ENCODE assay signal across 8 cellular contexts in the genomic region with DNA sequence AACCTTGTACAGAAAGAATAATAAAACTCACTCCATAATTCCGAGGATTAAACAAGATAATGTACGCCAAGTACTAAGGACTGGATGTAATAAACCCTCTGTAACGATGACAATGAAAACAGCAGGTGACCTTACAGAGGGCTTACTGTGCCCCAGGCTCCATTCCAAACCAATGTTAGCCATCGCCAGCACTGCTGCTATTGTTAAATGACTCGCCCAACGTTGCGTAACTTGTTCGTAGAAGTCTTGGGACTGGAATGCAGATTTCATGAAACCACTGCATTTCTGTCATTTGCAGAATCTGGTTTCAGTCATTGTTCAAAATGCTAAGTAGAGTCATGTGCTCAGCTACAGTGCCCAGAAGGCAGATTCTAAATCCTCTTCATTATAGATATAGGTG. TPM values are rescaled to one million over a fixed set of nuclear protein-coding genes. Genes with fewer than 3 reads are reported as not detected.
DNase-seq lines count a peak whose midpoint lies in the region; ATAC-seq and TF ChIP-seq lines count a peak whose summit lies in the region.

No MANE protein-coding gene starts in this region.

- TF ChIP-seq POLR2A in gastroesophageal sphincter (IDR thresholded peaks at IDR 0.05) = no peak

- no peaks in the 10 kb centered on the region for H3K27me3 ChIP-seq in gastroesophageal sphincter

- TF ChIP-seq CTCF in RWPE1 (conservative IDR thresholded peaks at IDR 0.05; ENCODE audit: low read depth) = no peak
- TF ChIP-seq CTCF in gastroesophageal sphincter (IDR thresholded peaks at IDR 0.05) = no peak

- no peaks in the 10 kb centered on the region for H3K9me3 Mint-ChIP-seq in stimulated activated naive CD8-positive, alpha-beta T cell treated with anti-CD3 and anti-CD28 coated beads, Interleukin-15, amount 100 ng/mL, for 72 hours
- no peaks in the 10 kb centered on the region for H3K9me3 Mint-ChIP-seq in immature natural killer cell

- peaks cover 10% of the 10 kb centered on the region for H3K4me1 Mint-ChIP-seq in stimulated activated naive CD8-positive, alpha-beta T cell treated with anti-CD3 and anti-CD28 coated beads, Interleukin-15, amount 100 ng/mL, for 72 hours
- no peaks in the 10 kb centered on the region for H3K4me1 Mint-ChIP-seq in immature natural killer cell

- POLR2A ChIA-PET in RWPE1 (lab: Yijun Ruan, JAX; ENCODE audit: low non-redundant PET) = no interaction called here

- H3K27me3 Mint-ChIP-seq in stimulated activated naive CD8-positive, alpha-beta T cell treated with anti-CD3 and anti-CD28 coated beads, Interleukin-15, amount 100 ng/mL, for 72 hours = peaks cover 30% of the 10 kb centered on the region
- peaks cover 1 to 12% (median 2%) of the 10 kb centered on the region in 3 donors for H3K27me3 Mint-ChIP-seq in immature natural killer cell (ENCODE audit: low read depth in 3 of 3)

- 69 to 79% methylated on average over 6 to 8 of the region's 8 CpGs for WGBS in gastroesophageal sphincter (ENCODE audit: low coverage in 1 of 2), 2 donors

- no peaks in the 10 kb centered on the region for H3K36me3 Mint-ChIP-seq in immature natural killer cell

- H3K4me3 Mint-ChIP-seq in stimulated activated naive CD8-positive, alpha-beta T cell treated with anti-CD3 and anti-CD28 coated beads, Interleukin-15, amount 100 ng/mL, for 72 hours = no peak overlapping the region
- H3K4me3 Mint-ChIP-seq in immature natural killer cell = no peak overlapping the region

- CTCF ChIA-PET in RWPE1 (lab: Yijun Ruan, JAX) = interaction anchor here (1.0 kb wide), 1 partner anchor 53 kb away, joined by 5 read pairs; no protein-coding TSS in a partner anchor

- H3K4me1 ChIP-seq in gastroesophageal sphincter = no peaks in the 10 kb centered on the region

- no peak overlapping the region for H3K27ac Mint-ChIP-seq in stimulated activated naive CD8-positive, alpha-beta T cell treated with anti-CD3 and anti-CD28 coated beads, Interleukin-15, amount 100 ng/mL, for 72 hours
- no peak overlapping the region for H3K27ac Mint-ChIP-seq in immature natural killer cell

- peak; percentile 76 for ATAC-seq in gastroesophageal sphincter
- peak; percentile 48 for ATAC-seq in stimulated activated naive CD8-positive, alpha-beta T cell treated with anti-CD3 and anti-CD28 coated beads, Interleukin-15, amount 100 ng/mL, for 72 hours
- no peak for ATAC-seq in GM21529 (IDR thresholded peaks at IDR 0.05; ENCODE audit: unreplicated experiment)
- no peak for ATAC-seq in HG03565 (IDR thresholded peaks at IDR 0.05; ENCODE audit: unreplicated experiment)

- peaks cover 0 to 11% (median 0%) of the 10 kb centered on the region in 3 donors for H3K9me3 ChIP-seq in gastroesophageal sphincter

- peaks cover 0 to under 1% of the 10 kb centered on the region in 2 donors for H3K36me3 ChIP-seq in gastroesophageal sphincter

- TF ChIP-seq EP300 in gastroesophageal sphincter (IDR thresholded peaks at IDR 0.05) = no peak

- H3K4me3 ChIP-seq in gastroesophageal sphincter = no peak overlapping the region

- H3K27ac ChIP-seq in RWPE1 (peak overlapping the region; percentile 95), gastroesophageal sphincter (peak overlapping the region in 2 of 4 donors; percentile 37 to 46)

- DNase-seq in stimulated activated CD4-positive, alpha-beta T cell treated with anti-CD3 and anti-CD28 coated beads, Interleukin-15, amount 100 ng/mL, for 48 hours (ENCODE audit: low read depth in 2 of 2) = peak; percentile 8 to 14
- DNase-seq in stimulated activated CD4-positive, alpha-beta T cell treated with anti-CD3 and anti-CD28 coated beads, Interleukin-12 subunit alpha, Interleukin-12 subunit beta, amount 100 ng/mL, for 4 hours = no peak
- DNase-seq in RWPE1 (ENCODE audit: low spot score) (peak; percentile 69), immature natural killer cell (no peak)
- peak in 1 of 2 donors; percentile 9 for DNase-seq in stimulated activated naive CD8-positive, alpha-beta T cell treated with anti-CD3 and anti-CD28 coated beads, Interleukin-15, amount 100 ng/mL, for 72 hours

RNA-seq across cellular contexts. Expression of a gene that starts 0.7 kb away (rescaled TPM):
- 10 to 100 TPM in 3 of 4 donors, 1 to 10 TPM in 1; 2.8 to 11.6 (median 11.5) TPM for total RNA-seq in gastroesophageal sphincter
- under 1 TPM in 1 of 3 donors, not detected in 2; 0.16 TPM for polyA plus RNA-seq in immature natural killer cell

Comparison
In these comparisons a context has a peak if more than half of its experiments do, and no peak if none do; other contexts are left out.
1. DNase-seq: peak in stimulated activated CD4-positive, alpha-beta T cell treated with anti-CD3 and anti-CD28 coated beads, Interleukin-15, amount 100 ng/mL, for 48 hours (2 of 2) and RWPE1 (single experiment); none in stimulated activated CD4-positive, alpha-beta T cell treated with anti-CD3 and anti-CD28 coated beads, Interleukin-12 subunit alpha, Interleukin-12 subunit beta, amount 100 ng/mL, for 4 hours (single experiment) and immature natural killer cell (0 of 3).
2. ATAC-seq: peak in gastroesophageal sphincter (single experiment) and stimulated activated naive CD8-positive, alpha-beta T cell treated with anti-CD3 and anti-CD28 coated beads, Interleukin-15, amount 100 ng/mL, for 72 hours (single experiment); none in GM21529 (single experiment) and HG03565 (single experiment).